In the genomic region with DNA sequence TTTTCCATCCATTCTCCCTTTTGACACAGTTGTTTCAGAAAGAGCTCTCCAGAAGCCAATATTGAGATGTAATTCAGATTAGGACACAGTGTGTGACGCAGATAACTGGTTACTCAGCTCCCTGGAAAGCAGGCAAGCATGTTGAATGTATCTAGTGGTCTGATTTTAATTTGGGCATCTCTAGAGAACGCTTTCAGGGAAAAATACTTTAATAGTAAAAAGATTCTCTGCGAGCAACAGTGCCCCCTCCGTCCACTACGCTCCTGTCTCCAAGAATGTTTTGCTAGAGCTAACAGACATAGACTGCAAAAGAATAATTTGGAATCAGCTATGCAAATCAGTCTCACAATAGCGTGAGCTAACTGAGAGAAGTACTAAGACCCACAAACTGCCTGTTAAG, we compare ENCODE assay signal across 2 cellular contexts.
TF ChIP-seq lines count a peak whose summit lies in the region.

No MANE protein-coding gene starts in this region.

TF ChIP-seq in K562, 482 proteins besides CTCF, POLR2A, EP300 and RAD21 (continues in another document):
- TF ChIP-seq SUPT5H (IDR thresholded peaks at IDR 0.05) (no peak), STAG1 (CRISPR knock-in tag; IDR thresholded peaks at IDR 0.05; ENCODE audit: borderline replicate concordance) (no peak), DMBX1 (CRISPR knock-in tag; IDR thresholded peaks at IDR 0.05; ENCODE audit: borderline replicate concordance) (no peak), FOS (IDR thresholded peaks at IDR 0.05; ENCODE audit: extremely low read depth, insufficient read length) (no peak), COPS2 (conservative IDR thresholded peaks at IDR 0.05) (no peak), HSF4 (CRISPR knock-in tag; IDR thresholded peaks at IDR 0.05; ENCODE audit: borderline replicate concordance) (no peak), KLF13 (tag; IDR thresholded peaks at IDR 0.05; ENCODE audit: borderline replicate concordance, low read depth) (no peak), CREBBP (IDR thresholded peaks at IDR 0.05; ENCODE audit: low read depth, low read length) (no peak), ZBED1 (IDR thresholded peaks at IDR 0.05) (no peak), ZNF431 (CRISPR knock-in tag; IDR thresholded peaks at IDR 0.05) (no peak)
- TF ChIP-seq, protein P1, sequence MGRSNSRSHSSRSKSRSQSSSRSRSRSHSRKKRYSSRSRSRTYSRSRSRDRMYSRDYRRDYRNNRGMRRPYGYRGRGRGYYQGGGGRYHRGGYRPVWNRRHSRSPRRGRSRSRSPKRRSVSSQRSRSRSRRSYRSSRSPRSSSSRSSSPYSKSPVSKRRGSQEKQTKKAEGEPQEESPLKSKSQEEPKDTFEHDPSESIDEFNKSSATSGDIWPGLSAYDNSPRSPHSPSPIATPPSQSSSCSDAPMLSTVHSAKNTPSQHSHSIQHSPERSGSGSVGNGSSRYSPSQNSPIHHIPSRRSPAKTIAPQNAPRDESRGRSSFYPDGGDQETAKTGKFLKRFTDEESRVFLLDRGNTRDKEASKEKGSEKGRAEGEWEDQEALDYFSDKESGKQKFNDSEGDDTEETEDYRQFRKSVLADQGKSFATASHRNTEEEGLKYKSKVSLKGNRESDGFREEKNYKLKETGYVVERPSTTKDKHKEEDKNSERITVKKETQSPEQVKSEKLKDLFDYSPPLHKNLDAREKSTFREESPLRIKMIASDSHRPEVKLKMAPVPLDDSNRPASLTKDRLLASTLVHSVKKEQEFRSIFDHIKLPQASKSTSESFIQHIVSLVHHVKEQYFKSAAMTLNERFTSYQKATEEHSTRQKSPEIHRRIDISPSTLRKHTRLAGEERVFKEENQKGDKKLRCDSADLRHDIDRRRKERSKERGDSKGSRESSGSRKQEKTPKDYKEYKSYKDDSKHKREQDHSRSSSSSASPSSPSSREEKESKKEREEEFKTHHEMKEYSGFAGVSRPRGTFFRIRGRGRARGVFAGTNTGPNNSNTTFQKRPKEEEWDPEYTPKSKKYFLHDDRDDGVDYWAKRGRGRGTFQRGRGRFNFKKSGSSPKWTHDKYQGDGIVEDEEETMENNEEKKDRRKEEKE (IDR thresholded peaks at IDR 0.05; ENCODE audit: borderline replicate concordance in 1 of 2, control insufficient read depth in 1 of 2, low read depth in 2 of 2, low read length in 1 of 2), result no peak
- TF ChIP-seq, protein P2, sequence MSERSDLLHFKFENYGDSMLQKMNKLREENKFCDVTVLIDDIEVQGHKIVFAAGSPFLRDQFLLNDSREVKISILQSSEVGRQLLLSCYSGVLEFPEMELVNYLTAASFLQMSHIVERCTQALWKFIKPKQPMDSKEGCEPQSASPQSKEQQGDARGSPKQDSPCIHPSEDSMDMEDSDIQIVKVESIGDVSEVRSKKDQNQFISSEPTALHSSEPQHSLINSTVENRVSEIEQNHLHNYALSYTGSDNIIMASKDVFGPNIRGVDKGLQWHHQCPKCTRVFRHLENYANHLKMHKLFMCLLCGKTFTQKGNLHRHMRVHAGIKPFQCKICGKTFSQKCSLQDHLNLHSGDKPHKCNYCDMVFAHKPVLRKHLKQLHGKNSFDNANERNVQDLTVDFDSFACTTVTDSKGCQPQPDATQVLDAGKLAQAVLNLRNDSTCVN (CRISPR knock-in tag; IDR thresholded peaks at IDR 0.05), result no peak
- TF ChIP-seq, protein P3, sequence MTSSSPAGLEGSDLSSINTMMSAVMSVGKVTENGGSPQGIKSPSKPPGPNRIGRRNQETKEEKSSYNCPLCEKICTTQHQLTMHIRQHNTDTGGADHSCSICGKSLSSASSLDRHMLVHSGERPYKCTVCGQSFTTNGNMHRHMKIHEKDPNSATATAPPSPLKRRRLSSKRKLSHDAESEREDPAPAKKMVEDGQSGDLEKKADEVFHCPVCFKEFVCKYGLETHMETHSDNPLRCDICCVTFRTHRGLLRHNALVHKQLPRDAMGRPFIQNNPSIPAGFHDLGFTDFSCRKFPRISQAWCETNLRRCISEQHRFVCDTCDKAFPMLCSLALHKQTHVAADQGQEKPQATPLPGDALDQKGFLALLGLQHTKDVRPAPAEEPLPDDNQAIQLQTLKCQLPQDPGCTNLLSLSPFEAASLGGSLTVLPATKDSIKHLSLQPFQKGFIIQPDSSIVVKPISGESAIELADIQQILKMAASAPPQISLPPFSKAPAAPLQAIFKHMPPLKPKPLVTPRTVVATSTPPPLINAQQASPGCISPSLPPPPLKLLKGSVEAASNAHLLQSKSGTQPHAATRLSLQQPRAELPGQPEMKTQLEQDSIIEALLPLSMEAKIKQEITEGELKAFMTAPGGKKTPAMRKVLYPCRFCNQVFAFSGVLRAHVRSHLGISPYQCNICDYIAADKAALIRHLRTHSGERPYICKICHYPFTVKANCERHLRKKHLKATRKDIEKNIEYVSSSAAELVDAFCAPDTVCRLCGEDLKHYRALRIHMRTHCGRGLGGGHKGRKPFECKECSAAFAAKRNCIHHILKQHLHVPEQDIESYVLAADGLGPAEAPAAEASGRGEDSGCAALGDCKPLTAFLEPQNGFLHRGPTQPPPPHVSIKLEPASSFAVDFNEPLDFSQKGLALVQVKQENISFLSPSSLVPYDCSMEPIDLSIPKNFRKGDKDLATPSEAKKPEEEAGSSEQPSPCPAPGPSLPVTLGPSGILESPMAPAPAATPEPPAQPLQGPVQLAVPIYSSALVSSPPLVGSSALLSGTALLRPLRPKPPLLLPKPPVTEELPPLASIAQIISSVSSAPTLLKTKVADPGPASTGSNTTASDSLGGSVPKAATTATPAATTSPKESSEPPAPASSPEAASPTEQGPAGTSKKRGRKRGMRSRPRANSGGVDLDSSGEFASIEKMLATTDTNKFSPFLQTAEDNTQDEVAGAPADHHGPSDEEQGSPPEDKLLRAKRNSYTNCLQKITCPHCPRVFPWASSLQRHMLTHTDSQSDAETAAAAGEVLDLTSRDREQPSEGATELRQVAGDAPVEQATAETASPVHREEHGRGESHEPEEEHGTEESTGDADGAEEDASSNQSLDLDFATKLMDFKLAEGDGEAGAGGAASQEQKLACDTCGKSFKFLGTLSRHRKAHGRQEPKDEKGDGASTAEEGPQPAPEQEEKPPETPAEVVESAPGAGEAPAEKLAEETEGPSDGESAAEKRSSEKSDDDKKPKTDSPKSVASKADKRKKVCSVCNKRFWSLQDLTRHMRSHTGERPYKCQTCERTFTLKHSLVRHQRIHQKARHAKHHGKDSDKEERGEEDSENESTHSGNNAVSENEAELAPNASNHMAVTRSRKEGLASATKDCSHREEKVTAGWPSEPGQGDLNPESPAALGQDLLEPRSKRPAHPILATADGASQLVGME (CRISPR knock-in tag; IDR thresholded peaks at IDR 0.05), result no peak
- TF ChIP-seq, protein P4, sequence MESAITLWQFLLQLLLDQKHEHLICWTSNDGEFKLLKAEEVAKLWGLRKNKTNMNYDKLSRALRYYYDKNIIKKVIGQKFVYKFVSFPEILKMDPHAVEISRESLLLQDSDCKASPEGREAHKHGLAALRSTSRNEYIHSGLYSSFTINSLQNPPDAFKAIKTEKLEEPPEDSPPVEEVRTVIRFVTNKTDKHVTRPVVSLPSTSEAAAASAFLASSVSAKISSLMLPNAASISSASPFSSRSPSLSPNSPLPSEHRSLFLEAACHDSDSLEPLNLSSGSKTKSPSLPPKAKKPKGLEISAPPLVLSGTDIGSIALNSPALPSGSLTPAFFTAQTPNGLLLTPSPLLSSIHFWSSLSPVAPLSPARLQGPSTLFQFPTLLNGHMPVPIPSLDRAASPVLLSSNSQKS (CRISPR knock-in tag; IDR thresholded peaks at IDR 0.05), result no peak

TF ChIP-seq in GM23338, 12 proteins besides CTCF, POLR2A, EP300 and RAD21:
- TF ChIP-seq, protein P5, sequence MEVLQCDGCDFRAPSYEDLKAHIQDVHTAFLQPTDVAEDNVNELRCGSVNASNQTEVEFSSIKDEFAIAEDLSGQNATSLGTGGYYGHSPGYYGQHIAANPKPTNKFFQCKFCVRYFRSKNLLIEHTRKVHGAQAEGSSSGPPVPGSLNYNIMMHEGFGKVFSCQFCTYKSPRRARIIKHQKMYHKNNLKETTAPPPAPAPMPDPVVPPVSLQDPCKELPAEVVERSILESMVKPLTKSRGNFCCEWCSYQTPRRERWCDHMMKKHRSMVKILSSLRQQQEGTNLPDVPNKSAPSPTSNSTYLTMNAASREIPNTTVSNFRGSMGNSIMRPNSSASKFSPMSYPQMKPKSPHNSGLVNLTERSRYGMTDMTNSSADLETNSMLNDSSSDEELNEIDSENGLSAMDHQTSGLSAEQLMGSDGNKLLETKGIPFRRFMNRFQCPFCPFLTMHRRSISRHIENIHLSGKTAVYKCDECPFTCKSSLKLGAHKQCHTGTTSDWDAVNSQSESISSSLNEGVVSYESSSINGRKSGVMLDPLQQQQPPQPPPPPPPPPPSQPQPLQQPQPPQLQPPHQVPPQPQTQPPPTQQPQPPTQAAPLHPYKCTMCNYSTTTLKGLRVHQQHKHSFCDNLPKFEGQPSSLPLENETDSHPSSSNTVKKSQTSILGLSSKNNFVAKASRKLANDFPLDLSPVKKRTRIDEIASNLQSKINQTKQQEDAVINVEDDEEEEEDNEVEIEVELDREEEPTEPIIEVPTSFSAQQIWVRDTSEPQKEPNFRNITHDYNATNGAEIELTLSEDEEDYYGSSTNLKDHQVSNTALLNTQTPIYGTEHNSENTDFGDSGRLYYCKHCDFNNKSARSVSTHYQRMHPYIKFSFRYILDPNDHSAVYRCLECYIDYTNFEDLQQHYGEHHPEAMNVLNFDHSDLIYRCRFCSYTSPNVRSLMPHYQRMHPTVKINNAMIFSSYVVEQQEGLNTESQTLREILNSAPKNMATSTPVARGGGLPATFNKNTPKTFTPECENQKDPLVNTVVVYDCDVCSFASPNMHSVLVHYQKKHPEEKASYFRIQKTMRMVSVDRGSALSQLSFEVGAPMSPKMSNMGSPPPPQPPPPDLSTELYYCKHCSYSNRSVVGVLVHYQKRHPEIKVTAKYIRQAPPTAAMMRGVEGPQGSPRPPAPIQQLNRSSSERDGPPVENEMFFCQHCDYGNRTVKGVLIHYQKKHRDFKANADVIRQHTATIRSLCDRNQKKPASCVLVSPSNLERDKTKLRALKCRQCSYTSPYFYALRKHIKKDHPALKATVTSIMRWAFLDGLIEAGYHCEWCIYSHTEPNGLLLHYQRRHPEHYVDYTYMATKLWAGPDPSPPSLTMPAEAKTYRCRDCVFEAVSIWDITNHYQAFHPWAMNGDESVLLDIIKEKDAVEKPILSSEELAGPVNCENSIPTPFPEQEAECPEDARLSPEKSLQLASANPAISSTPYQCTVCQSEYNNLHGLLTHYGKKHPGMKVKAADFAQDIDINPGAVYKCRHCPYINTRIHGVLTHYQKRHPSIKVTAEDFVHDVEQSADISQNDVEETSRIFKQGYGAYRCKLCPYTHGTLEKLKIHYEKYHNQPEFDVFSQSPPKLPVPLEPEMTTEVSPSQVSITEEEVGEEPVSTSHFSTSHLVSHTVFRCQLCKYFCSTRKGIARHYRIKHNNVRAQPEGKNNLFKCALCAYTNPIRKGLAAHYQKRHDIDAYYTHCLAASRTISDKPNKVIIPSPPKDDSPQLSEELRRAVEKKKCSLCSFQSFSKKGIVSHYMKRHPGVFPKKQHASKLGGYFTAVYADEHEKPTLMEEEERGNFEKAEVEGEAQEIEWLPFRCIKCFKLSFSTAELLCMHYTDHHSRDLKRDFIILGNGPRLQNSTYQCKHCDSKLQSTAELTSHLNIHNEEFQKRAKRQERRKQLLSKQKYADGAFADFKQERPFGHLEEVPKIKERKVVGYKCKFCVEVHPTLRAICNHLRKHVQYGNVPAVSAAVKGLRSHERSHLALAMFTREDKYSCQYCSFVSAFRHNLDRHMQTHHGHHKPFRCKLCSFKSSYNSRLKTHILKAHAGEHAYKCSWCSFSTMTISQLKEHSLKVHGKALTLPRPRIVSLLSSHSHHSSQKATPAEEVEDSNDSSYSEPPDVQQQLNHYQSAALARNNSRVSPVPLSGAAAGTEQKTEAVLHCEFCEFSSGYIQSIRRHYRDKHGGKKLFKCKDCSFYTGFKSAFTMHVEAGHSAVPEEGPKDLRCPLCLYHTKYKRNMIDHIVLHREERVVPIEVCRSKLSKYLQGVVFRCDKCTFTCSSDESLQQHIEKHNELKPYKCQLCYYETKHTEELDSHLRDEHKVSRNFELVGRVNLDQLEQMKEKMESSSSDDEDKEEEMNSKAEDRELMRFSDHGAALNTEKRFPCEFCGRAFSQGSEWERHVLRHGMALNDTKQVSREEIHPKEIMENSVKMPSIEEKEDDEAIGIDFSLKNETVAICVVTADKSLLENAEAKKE (CRISPR knock-in tag; IDR thresholded peaks at IDR 0.05), result no peak
- TF ChIP-seq, protein P6, sequence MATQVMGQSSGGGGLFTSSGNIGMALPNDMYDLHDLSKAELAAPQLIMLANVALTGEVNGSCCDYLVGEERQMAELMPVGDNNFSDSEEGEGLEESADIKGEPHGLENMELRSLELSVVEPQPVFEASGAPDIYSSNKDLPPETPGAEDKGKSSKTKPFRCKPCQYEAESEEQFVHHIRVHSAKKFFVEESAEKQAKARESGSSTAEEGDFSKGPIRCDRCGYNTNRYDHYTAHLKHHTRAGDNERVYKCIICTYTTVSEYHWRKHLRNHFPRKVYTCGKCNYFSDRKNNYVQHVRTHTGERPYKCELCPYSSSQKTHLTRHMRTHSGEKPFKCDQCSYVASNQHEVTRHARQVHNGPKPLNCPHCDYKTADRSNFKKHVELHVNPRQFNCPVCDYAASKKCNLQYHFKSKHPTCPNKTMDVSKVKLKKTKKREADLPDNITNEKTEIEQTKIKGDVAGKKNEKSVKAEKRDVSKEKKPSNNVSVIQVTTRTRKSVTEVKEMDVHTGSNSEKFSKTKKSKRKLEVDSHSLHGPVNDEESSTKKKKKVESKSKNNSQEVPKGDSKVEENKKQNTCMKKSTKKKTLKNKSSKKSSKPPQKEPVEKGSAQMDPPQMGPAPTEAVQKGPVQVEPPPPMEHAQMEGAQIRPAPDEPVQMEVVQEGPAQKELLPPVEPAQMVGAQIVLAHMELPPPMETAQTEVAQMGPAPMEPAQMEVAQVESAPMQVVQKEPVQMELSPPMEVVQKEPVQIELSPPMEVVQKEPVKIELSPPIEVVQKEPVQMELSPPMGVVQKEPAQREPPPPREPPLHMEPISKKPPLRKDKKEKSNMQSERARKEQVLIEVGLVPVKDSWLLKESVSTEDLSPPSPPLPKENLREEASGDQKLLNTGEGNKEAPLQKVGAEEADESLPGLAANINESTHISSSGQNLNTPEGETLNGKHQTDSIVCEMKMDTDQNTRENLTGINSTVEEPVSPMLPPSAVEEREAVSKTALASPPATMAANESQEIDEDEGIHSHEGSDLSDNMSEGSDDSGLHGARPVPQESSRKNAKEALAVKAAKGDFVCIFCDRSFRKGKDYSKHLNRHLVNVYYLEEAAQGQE (IDR thresholded peaks at IDR 0.05; ENCODE audit: unreplicated experiment), result no peak
- TF ChIP-seq NANOG (IDR thresholded peaks at IDR 0.05; ENCODE audit: borderline replicate concordance) (no peak), EZH2 (IDR thresholded peaks at IDR 0.05; ENCODE audit: low read depth, unreplicated experiment) (no peak), EZH2phosphoT487 (IDR thresholded peaks at IDR 0.05; ENCODE audit: unreplicated experiment) (no peak), STAT1 (IDR thresholded peaks at IDR 0.05; ENCODE audit: unreplicated experiment) (no peak), POLR2AphosphoS5 (IDR thresholded peaks at IDR 0.05; ENCODE audit: low read depth) (no peak), ZNF114 (CRISPR knock-in tag; IDR thresholded peaks at IDR 0.05) (no peak), CREB1 (CRISPR knock-in tag; IDR thresholded peaks at IDR 0.05; ENCODE audit: low read depth) (no peak), ZNF331 (CRISPR knock-in tag; IDR thresholded peaks at IDR 0.05; ENCODE audit: low read depth) (no peak), JUNB (IDR thresholded peaks at IDR 0.05; ENCODE audit: unreplicated experiment) (no peak)
- TF ChIP-seq, protein P7, sequence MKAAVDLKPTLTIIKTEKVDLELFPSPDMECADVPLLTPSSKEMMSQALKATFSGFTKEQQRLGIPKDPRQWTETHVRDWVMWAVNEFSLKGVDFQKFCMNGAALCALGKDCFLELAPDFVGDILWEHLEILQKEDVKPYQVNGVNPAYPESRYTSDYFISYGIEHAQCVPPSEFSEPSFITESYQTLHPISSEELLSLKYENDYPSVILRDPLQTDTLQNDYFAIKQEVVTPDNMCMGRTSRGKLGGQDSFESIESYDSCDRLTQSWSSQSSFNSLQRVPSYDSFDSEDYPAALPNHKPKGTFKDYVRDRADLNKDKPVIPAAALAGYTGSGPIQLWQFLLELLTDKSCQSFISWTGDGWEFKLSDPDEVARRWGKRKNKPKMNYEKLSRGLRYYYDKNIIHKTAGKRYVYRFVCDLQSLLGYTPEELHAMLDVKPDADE (IDR thresholded peaks at IDR 0.05), result no peak
